In the genomic region with DNA sequence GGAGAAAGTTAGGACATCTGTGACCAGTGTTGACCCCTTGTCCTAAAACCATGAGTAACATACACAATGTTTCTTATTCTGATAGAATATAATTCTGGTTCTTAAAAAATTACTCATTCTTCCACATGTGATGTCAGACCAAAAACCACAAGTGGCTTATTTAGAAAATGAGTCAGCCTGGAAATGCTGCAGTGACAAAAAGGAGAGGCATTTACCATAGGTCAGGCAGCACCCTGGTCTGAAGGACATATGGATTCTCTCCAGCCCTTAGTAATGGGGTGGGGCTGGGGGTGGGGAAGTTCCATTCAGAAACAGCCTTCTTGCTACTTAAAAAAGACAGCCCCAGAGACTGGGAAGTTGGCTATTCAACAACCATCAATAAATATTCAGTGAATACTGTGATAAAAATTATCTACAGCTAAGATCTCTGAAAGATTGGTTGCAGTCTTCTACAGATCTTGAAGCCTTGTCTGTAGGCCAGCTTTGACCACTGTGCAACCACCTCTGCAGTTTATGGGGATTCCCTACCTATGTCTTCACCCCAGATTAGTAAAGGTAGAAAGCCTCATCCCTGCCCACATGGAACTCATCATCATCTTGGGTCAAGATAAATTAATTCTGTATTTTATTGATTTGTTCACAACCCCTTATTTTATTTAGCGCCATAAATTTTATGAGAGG, we compare ENCODE assay signal across 8 cellular contexts. TPM values are rescaled to one million over a fixed set of nuclear protein-coding genes. Genes with fewer than 3 reads are reported as not detected.
A peak's percentile ranks its signal among the peaks of the same experiment; 100 is the strongest.
DNase-seq lines count a peak whose midpoint lies in the region; ATAC-seq and TF ChIP-seq lines count a peak whose summit lies in the region.

No MANE protein-coding gene starts in this region.

- peak; percentile 97 for DNase-seq in AG04449 (ENCODE audit: low read depth, low spot score)
- DNase-seq in SKM-1 (lab: John Stamatoyannopoulos, UW; ENCODE audit: unreplicated experiment) = peak; percentile 61
- DNase-seq in fibroblast of the conjunctiva (ENCODE audit: low read depth) = peak; percentile 99
- DNase-seq in stimulated activated CD8-positive, alpha-beta memory T cell treated with anti-CD3 and anti-CD28 coated beads, Interleukin-15, amount 100 ng/mL, for 48 hours (ENCODE audit: low read depth in 2 of 2) = peak; percentile 44 to 55
- DNase-seq in BE2C = no peak
- no peak for DNase-seq in NCI-H2171 treated with DMSO at 0.1 percent for 48 hours (lab: John Stamatoyannopoulos, UW)

- no peaks in the 10 kb centered on the region for H3K4me1 ChIP-seq in BE2C

- CTCF ChIA-PET in AG04449 (lab: Yijun Ruan, JAX) = interaction anchor here (2.3 to 11.9 kb wide), 2 partner anchors 17 to 286 kb away, joined by 14 to 124 read pairs; no protein-coding TSS in a partner anchor

- POLR2A ChIA-PET in AG04449 (lab: Yijun Ruan, JAX) = no interaction called here

- peaks cover 10% of the 10 kb centered on the region for H3K36me3 ChIP-seq in BE2C

- H3K4me3 ChIP-seq in AG04449 (ENCODE audit: low read depth, low read length) (no peak overlapping the region), BE2C (ENCODE audit: low read depth, low read length) (no peak overlapping the region)

- TF ChIP-seq CTCF in AG04449 (IDR thresholded peaks at IDR 0.05; ENCODE audit: insufficient read depth, low read length, missing control alignments) (no peak), BE2C (IDR thresholded peaks at IDR 0.05; ENCODE audit: low read depth, low read length) (no peak)

- no peaks in the 10 kb centered on the region for H3K9me3 ChIP-seq in BE2C

- H3K27me3 ChIP-seq in BE2C = no peaks in the 10 kb centered on the region

- peak; percentile 65 for ATAC-seq in GM18907 (IDR thresholded peaks at IDR 0.05; ENCODE audit: unreplicated experiment)
- peak; percentile 47 for ATAC-seq in HG03175 (IDR thresholded peaks at IDR 0.05; ENCODE audit: unreplicated experiment)

RNA-seq across cellular contexts. Expression of a gene that starts 34.9 kb away (rescaled TPM):
- polyA plus RNA-seq in BE2C (2012; ENCODE audit: insufficient read depth, insufficient read length, low read depth) = not detected

Comparison
In these comparisons a context has a peak if more than half of its experiments do, and no peak if none do; other contexts are left out.
1. DNase-seq: peak in AG04449 (single experiment), SKM-1 (single experiment), fibroblast of the conjunctiva (single experiment) and stimulated activated CD8-positive, alpha-beta memory T cell treated with anti-CD3 and anti-CD28 coated beads, Interleukin-15, amount 100 ng/mL, for 48 hours (2 of 2); none in BE2C (single experiment) and NCI-H2171 treated with DMSO at 0.1 percent for 48 hours (single experiment).